Comparison of ENCODE assay signal across 12 cellular contexts in genomic region chr16:68331879-68332410, GRCh38. TPM values are rescaled to one million over a fixed set of nuclear protein-coding genes. Genes with fewer than 3 reads are reported as not detected.
A peak's percentile ranks its signal among the peaks of the same experiment; 100 is the strongest.
DNase-seq lines count a peak whose midpoint lies in the region; TF ChIP-seq lines count a peak whose summit lies in the region.
"Had no signal": no experiment of that assay in that cellular context is flagged by ENCODE, and none has a peak within 500 bp of the region (broad histone marks: within the 10 kb centered on the region; RNA-seq: fewer than 3 reads in every experiment).

No MANE protein-coding gene starts in this region.

- H3K4me3 ChIP-seq in fibroblast of villous mesenchyme (ENCODE audit: low read depth, low read length), result no peak overlapping the region
- H3K4me3 ChIP-seq in spleen, result no peak overlapping the region
- no peak overlapping the region for H3K4me3 ChIP-seq in lower leg skin (ENCODE audit: low read depth, poor library complexity, severe bottlenecking)
- H3K4me3 ChIP-seq: A549, ascending aorta had no signal

- peaks cover 35% of the 10 kb centered on the region for H3K4me1 Mint-ChIP-seq in activated CD4-positive, alpha-beta T cell treated with anti-CD3 and anti-CD28 coated beads, Interleukin-2, amount 10 ng/mL, durations not matched to agents 7 days and 5 days
- peaks cover 19% of the 10 kb centered on the region for H3K4me1 Mint-ChIP-seq in activated CD4-positive, alpha-beta memory T cell treated with anti-CD3 and anti-CD28 coated beads for 36 hours (ENCODE audit: low read depth)
- no peaks in the 10 kb centered on the region for H3K4me1 Mint-ChIP-seq in glutamatergic neuron (ENCODE audit: low read depth, unreplicated experiment)

- no peaks in the 10 kb centered on the region for H3K9me3 Mint-ChIP-seq in activated CD4-positive, alpha-beta T cell treated with anti-CD3 and anti-CD28 coated beads, Interleukin-2, amount 10 ng/mL, durations not matched to agents 7 days and 5 days
- H3K9me3 Mint-ChIP-seq in activated CD4-positive, alpha-beta memory T cell treated with anti-CD3 and anti-CD28 coated beads for 36 hours, result no peaks in the 10 kb centered on the region
- H3K9me3 Mint-ChIP-seq in glutamatergic neuron (ENCODE audit: unreplicated experiment), result no peaks in the 10 kb centered on the region

- peak overlapping the region; percentile 82 for H3K27ac Mint-ChIP-seq in activated CD4-positive, alpha-beta T cell treated with anti-CD3 and anti-CD28 coated beads, Interleukin-2, amount 10 ng/mL, durations not matched to agents 7 days and 5 days
- H3K27ac Mint-ChIP-seq in activated CD4-positive, alpha-beta memory T cell treated with anti-CD3 and anti-CD28 coated beads for 36 hours, result peak overlapping the region; percentile 50
- no peak overlapping the region for H3K27ac Mint-ChIP-seq in glutamatergic neuron (ENCODE audit: unreplicated experiment)

- H3K4me3 Mint-ChIP-seq in activated CD4-positive, alpha-beta T cell treated with anti-CD3 and anti-CD28 coated beads, Interleukin-2, amount 10 ng/mL, durations not matched to agents 7 days and 5 days, result no peak overlapping the region
- no peak overlapping the region for H3K4me3 Mint-ChIP-seq in activated CD4-positive, alpha-beta memory T cell treated with anti-CD3 and anti-CD28 coated beads for 36 hours
- H3K4me3 Mint-ChIP-seq in glutamatergic neuron (ENCODE audit: unreplicated experiment), result no peak overlapping the region

- no peak for DNase-seq in activated CD4-positive, alpha-beta T cell treated with anti-CD3 and anti-CD28 coated beads, Interleukin-2, amount 10 ng/mL, durations not matched to agents 7 days and 5 days
- no peak for DNase-seq in activated CD4-positive, alpha-beta T cell treated with anti-CD3 and anti-CD28 coated beads, Interleukin-2, amount 50 U/mL, for 48 hours
- DNase-seq in activated CD4-positive, alpha-beta memory T cell treated with anti-CD3 and anti-CD28 coated beads for 36 hours, result no peak
- DNase-seq in fibroblast of villous mesenchyme (ENCODE audit: low read depth), result peak; percentile 69
- DNase-seq in spleen, result no peak
- DNase-seq in Ammon's horn (ENCODE audit: low spot score), result no peak
- no peak for DNase-seq in glutamatergic neuron
- no peak for DNase-seq in lower leg skin (ENCODE audit: low spot score in 2 of 2)
- DNase-seq: occipital lobe, OCI-M1 had no signal

- H3K9me3 ChIP-seq in spleen, result no peaks in the 10 kb centered on the region
- H3K9me3 ChIP-seq: A549, ascending aorta had no signal

- intact Hi-C loops in activated CD4-positive, alpha-beta memory T cell treated with anti-CD3 and anti-CD28 coated beads for 36 hours (cut with micrococcal nuclease), result no loop called here
- intact Hi-C loops in spleen (cut with DNase I; ENCODE audit: low total_unique reads), result no loop called here
- intact Hi-C loops in lower leg skin (cut with DNase I; ENCODE audit: low total_unique reads), result no loop called here

- H3K27me3 ChIP-seq in spleen (replicated peaks in 1 of 7), result no peaks in the 10 kb centered on the region
- H3K27me3 ChIP-seq: ascending aorta had no signal

- POLR2A ChIA-PET in activated CD4-positive, alpha-beta T cell treated with anti-CD3 and anti-CD28 coated beads, Interleukin-2, amount 10 ng/mL, durations not matched to agents 7 days and 5 days (lab: Charles Lee), result interaction anchor here (0.8 to 1.3 kb wide), 2 partner anchors 9 to 25 kb away, joined by 3 to 4 read pairs; no protein-coding TSS in a partner anchor
- POLR2A ChIA-PET in activated CD4-positive, alpha-beta memory T cell treated with anti-CD3 and anti-CD28 coated beads for 36 hours (lab: Charles Lee), result interaction anchor here (1.3 kb wide), 1 partner anchor 68 kb away, joined by 4 read pairs; the partner anchor contains the start of gene SLC7A6

- 16 to 26% (median 20%) methylated on average over 3 to 4 of the region's 4 CpGs for WGBS in spleen, 5 donors
- 47 to 61% methylated on average over 4 of the region's 4 CpGs for WGBS in lower leg skin, 2 donors

- no peaks in the 10 kb centered on the region for H3K27me3 Mint-ChIP-seq in activated CD4-positive, alpha-beta T cell treated with anti-CD3 and anti-CD28 coated beads, Interleukin-2, amount 10 ng/mL, durations not matched to agents 7 days and 5 days
- no peaks in the 10 kb centered on the region for H3K27me3 Mint-ChIP-seq in activated CD4-positive, alpha-beta memory T cell treated with anti-CD3 and anti-CD28 coated beads for 36 hours
- H3K27me3 Mint-ChIP-seq in glutamatergic neuron (ENCODE audit: unreplicated experiment), result no peaks in the 10 kb centered on the region

- TF ChIP-seq POLR2A in spleen (IDR thresholded peaks at IDR 0.05), result no peak
- TF ChIP-seq POLR2A in lower leg skin (IDR thresholded peaks at IDR 0.05), result no peak

- H3K36me3 Mint-ChIP-seq in activated CD4-positive, alpha-beta T cell treated with anti-CD3 and anti-CD28 coated beads, Interleukin-2, amount 10 ng/mL, durations not matched to agents 7 days and 5 days (ENCODE audit: low read depth), result peaks cover 47% of the 10 kb centered on the region
- peaks cover 28% of the 10 kb centered on the region for H3K36me3 Mint-ChIP-seq in activated CD4-positive, alpha-beta memory T cell treated with anti-CD3 and anti-CD28 coated beads for 36 hours
- H3K36me3 Mint-ChIP-seq in glutamatergic neuron (ENCODE audit: unreplicated experiment), result no peaks in the 10 kb centered on the region

- H3K4me1 ChIP-seq in spleen, result peaks cover 9 to 46% (median 23%) of the 10 kb centered on the region in 6 donors
- H3K4me1 ChIP-seq: ascending aorta had no signal

- H3K27ac ChIP-seq in spleen, result peak overlapping the region; percentile 49 to 81 (median 73)
- H3K27ac ChIP-seq: A549 had no signal

- CTCF ChIA-PET in activated CD4-positive, alpha-beta T cell treated with anti-CD3 and anti-CD28 coated beads, Interleukin-2, amount 10 ng/mL, durations not matched to agents 7 days and 5 days (lab: Charles Lee), result interaction anchor here (0.7 to 10.2 kb wide), 7 partner anchors 21 to 128 kb away, joined by 3 to 172 read pairs (median 4); partner anchors contain the start of gene SLC7A6
- CTCF ChIA-PET in activated CD4-positive, alpha-beta memory T cell treated with anti-CD3 and anti-CD28 coated beads for 36 hours (lab: Charles Lee), result interaction anchor here (0.7 to 20.2 kb wide), 2 partner anchors 16 to 72 kb away, joined by 3 to 571 read pairs; partner anchors contain the start of gene SLC7A6

- no peak for TF ChIP-seq CTCF in fibroblast of villous mesenchyme (IDR thresholded peaks at IDR 0.05; ENCODE audit: insufficient read depth, low read depth, low read length)
- TF ChIP-seq CTCF in spleen (IDR thresholded peaks at IDR 0.05 in 8 of 11, conservative IDR thresholded peaks at IDR 0.05 in 3 of 11), result no peak
- no peak for TF ChIP-seq CTCF in glutamatergic neuron (IDR thresholded peaks at IDR 0.05; ENCODE audit: partially characterized antibody, unreplicated experiment)
- no peak for TF ChIP-seq CTCF in lower leg skin (IDR thresholded peaks at IDR 0.05)

- H3K36me3 ChIP-seq in spleen, result peaks cover 0 to 60% (median 3%) of the 10 kb centered on the region in 6 donors

RNA-seq across cellular contexts. Expression of gene PRMT7, which starts 21.1 kb away (rescaled TPM):
- total RNA-seq in activated CD4-positive, alpha-beta T cell treated with anti-CD3 and anti-CD28 coated beads, Interleukin-2, amount 10 ng/mL, durations not matched to agents 7 days and 5 days, result 10 to 100 TPM; 76.9 TPM
- 10 to 100 TPM; 60.4 to 62.8 TPM for total RNA-seq in activated CD4-positive, alpha-beta memory T cell treated with anti-CD3 and anti-CD28 coated beads for 36 hours
- 42.7 and 42.8 TPM in 2 replicates for total RNA-seq in fibroblast of villous mesenchyme
- total RNA-seq in spleen, result 10 to 100 TPM; 31.9 to 66.4 (median 42.8) TPM
- 10 to 100 TPM; 25.0 to 48.2 (median 40.5) TPM for polyA plus RNA-seq in spleen
- total RNA-seq in glutamatergic neuron (ENCODE audit: unreplicated experiment), result 62.7 TPM
- total RNA-seq in lower leg skin, result 10 to 100 TPM; 29.9 to 62.4 (median 45.9) TPM

RNA-seq across cellular contexts. Expression of gene SLC7A6OS, which starts 21.2 kb away (rescaled TPM):
- 10 to 100 TPM; 25.9 to 28.6 TPM for total RNA-seq in activated CD4-positive, alpha-beta T cell treated with anti-CD3 and anti-CD28 coated beads, Interleukin-2, amount 10 ng/mL, durations not matched to agents 7 days and 5 days
- total RNA-seq in activated CD4-positive, alpha-beta memory T cell treated with anti-CD3 and anti-CD28 coated beads for 36 hours, result 10 to 100 TPM; 20.6 to 22.2 TPM
- 14.2 and 16.8 TPM in 2 replicates for total RNA-seq in fibroblast of villous mesenchyme
- total RNA-seq in spleen, result 10 to 100 TPM; 17.6 to 30.6 (median 26.6) TPM
- 10 to 100 TPM in 1 of 3 donors, 1 to 10 TPM in 2; 7.5 to 10.6 (median 8.5) TPM for polyA plus RNA-seq in spleen
- total RNA-seq in glutamatergic neuron (ENCODE audit: unreplicated experiment), result 25.2 TPM
- total RNA-seq in lower leg skin, result 10 to 100 TPM; 10.1 to 14.9 (median 11.0) TPM
